In the genomic region with DNA sequence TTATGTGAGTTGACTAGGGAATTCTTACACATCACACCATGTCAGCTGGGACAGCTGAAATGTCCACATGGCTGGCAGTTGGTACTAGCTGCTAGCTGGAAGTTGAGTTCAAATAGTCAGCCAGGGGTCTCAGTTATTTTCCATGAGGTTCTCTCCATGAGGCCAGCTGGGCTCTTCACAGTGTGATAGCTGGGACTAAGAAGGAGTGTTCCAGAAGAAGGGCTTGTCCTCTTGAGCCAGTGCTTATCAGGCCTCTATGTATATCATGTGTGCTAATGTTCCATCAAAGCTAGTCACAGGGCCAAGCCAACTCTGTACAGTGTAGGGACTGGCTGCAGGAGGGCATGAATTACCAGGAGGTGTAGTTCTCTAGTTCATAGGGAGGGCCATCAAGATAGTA, we compare ENCODE assay signal across 23 cellular contexts.
"Had no signal": no experiment of that assay in that cellular context is flagged by ENCODE, and none has a peak within 500 bp of the region (broad histone marks: within the 10 kb centered on the region; RNA-seq: fewer than 3 reads in every experiment).

No MANE protein-coding gene starts in this region.

- H3K9me3 ChIP-seq: left lung, prostate gland, right lobe of liver, transverse colon had no signal

- H3K4me1 Mint-ChIP-seq: WTC11 had no signal

- DNase-seq: activated CD4-positive, alpha-beta T cell treated with anti-CD3 and anti-CD28 coated beads for 48 hours; activated CD8-positive, alpha-beta memory T cell treated with anti-CD3 and anti-CD28 coated beads, Interleukin-2, amount 50 U/mL, for 4 hours; activated CD8-positive, alpha-beta T cell treated with anti-CD3 and anti-CD28 coated beads for 36 hours; activated gamma-delta T cell; activated T-cell treated with anti-CD3 and anti-CD28 coated beads, Interleukin-2, amount 50 U/mL, for 72 hours; caudate nucleus; cortex of kidney; effector CD4-positive, alpha-beta T cell; foreskin keratinocyte; head of caudate nucleus; left lung; mesenchymal stem cell; right lobe of liver; stimulated activated naive CD4-positive, alpha-beta T cell treated with Interleukin-2 at 50 U/mL for 16 hours; SW 1271; transverse colon had no signal

- FAIRE-seq: endothelial cell of umbilical vein, islet of Langerhans, TTC549 had no signal

- H3K27ac ChIP-seq: foreskin keratinocyte, left lung, prostate gland, right lobe of liver, transverse colon had no signal

- H3K9me3 Mint-ChIP-seq: natural killer cell treated with Interleukin-12 subunit alpha and Interleukin-12 subunit beta and Interleukin-15 and Interleukin-18, amount 100 ng/mL, for 72 hours had no signal

- ATAC-seq: activated CD8-positive, alpha-beta T cell treated with anti-CD3 and anti-CD28 coated beads for 36 hours; activated naive CD4-positive, alpha-beta T cell treated with anti-CD3 and anti-CD28 coated beads, Interleukin-2, amount 50 U/mL, for 72 hours; activated T-cell treated with anti-CD3 and anti-CD28 coated beads, Interleukin-2, amount 50 U/mL, for 72 hours; foreskin keratinocyte; left lung; right lobe of liver; WTC11 had no signal

- H3K27me3 Mint-ChIP-seq: activated CD8-positive, alpha-beta T cell treated with anti-CD3 and anti-CD28 coated beads for 36 hours; natural killer cell treated with Interleukin-12 subunit alpha and Interleukin-12 subunit beta and Interleukin-15 and Interleukin-18, amount 100 ng/mL, for 72 hours had no signal

- H3K4me1 ChIP-seq: foreskin keratinocyte, prostate gland had no signal

- H3K4me3 ChIP-seq: left lung, prostate gland, right lobe of liver, transverse colon had no signal

- H3K4me3 Mint-ChIP-seq: activated CD8-positive, alpha-beta T cell treated with anti-CD3 and anti-CD28 coated beads for 36 hours; activated T-cell treated with anti-CD3 and anti-CD28 coated beads, Interleukin-2, amount 50 U/mL, for 72 hours; WTC11 had no signal

- H3K36me3 ChIP-seq: prostate gland had no signal

- H3K27me3 ChIP-seq: foreskin keratinocyte, left lung, right lobe of liver, transverse colon had no signal

- H3K27ac Mint-ChIP-seq: activated CD8-positive, alpha-beta T cell treated with anti-CD3 and anti-CD28 coated beads for 36 hours; activated naive CD4-positive, alpha-beta T cell treated with anti-CD3 and anti-CD28 coated beads, Interleukin-2, amount 50 U/mL, for 72 hours; WTC11 had no signal
